10 cellular contexts compared by ENCODE assay signal in genomic region chr5:157167219-157167621, GRCh38. TPM values are rescaled to one million over a fixed set of nuclear protein-coding genes. Genes with fewer than 3 reads are reported as not detected.
A peak's percentile ranks its signal among the peaks of the same experiment; 100 is the strongest.
DNase-seq lines count a peak whose midpoint lies in the region; ATAC-seq and TF ChIP-seq lines count a peak whose summit lies in the region.
"Had no signal": no experiment of that assay in that cellular context is flagged by ENCODE, and none has a peak within 500 bp of the region (broad histone marks: within the 10 kb centered on the region; RNA-seq: fewer than 3 reads in every experiment).

No MANE protein-coding gene starts in this region.

- H3K56ac ChIP-seq in mesendoderm (ENCODE audit: low read length), result no peak overlapping the region

- no peak overlapping the region for H3K4me3 ChIP-seq in CD8-positive, alpha-beta memory T cell (ENCODE audit: low read length)
- H3K4me3 ChIP-seq in mesendoderm (ENCODE audit: low read length), result no peak overlapping the region

- H2BK5ac ChIP-seq in mesendoderm (ENCODE audit: low read length), result no peak overlapping the region

- H2BK120ac ChIP-seq in mesendoderm (ENCODE audit: low read depth, low read length), result no peak overlapping the region

- H3K27ac ChIP-seq in CD8-positive, alpha-beta memory T cell (ENCODE audit: low read depth, low read length), result no peak overlapping the region
- no peak overlapping the region for H3K27ac ChIP-seq in mesendoderm (ENCODE audit: low read depth, low read length)
- H3K27ac ChIP-seq: parathyroid adenoma had no signal

- no peaks in the 10 kb centered on the region for H3K36me3 ChIP-seq in CD8-positive, alpha-beta memory T cell (ENCODE audit: insufficient read depth, low read length)
- H3K36me3 ChIP-seq in mesendoderm (ENCODE audit: control insufficient read depth, insufficient read depth, low read length), result no peaks in the 10 kb centered on the region

- no peaks in the 10 kb centered on the region for H3K27me3 Mint-ChIP-seq in CD8-positive, alpha-beta memory T cell
- H3K27me3 Mint-ChIP-seq in HFFc6 (ENCODE audit: insufficient read depth) (peaks cover 31% of the 10 kb centered on the region), CD14-positive monocyte (ENCODE audit: low read depth in 3 of 3) (peaks cover 4 to 10% (median 5%) of the 10 kb centered on the region in 3 donors)
- no peaks in the 10 kb centered on the region for H3K27me3 Mint-ChIP-seq in activated T-helper 17 cell treated with anti-CD3 and anti-CD28 coated beads, Interleukin-2, amount 50 U/mL, for 72 hours

- POLR2A ChIA-PET in CD8-positive, alpha-beta memory T cell (lab: Charles Lee), result interaction anchor here (0.7 to 1.1 kb wide), 5 partner anchors 12 to 33 kb away, joined by 3 to 5 read pairs (median 3); no protein-coding TSS in a partner anchor

- peak overlapping the region in 6 of 7 donors; percentile 42 to 74 (median 59) for H3K4me3 Mint-ChIP-seq in CD8-positive, alpha-beta memory T cell
- peak overlapping the region; percentile 18; the same call in 1 of the 2 replicates for H3K4me3 Mint-ChIP-seq in HFFc6
- H3K4me3 Mint-ChIP-seq in activated T-helper 17 cell treated with anti-CD3 and anti-CD28 coated beads, Interleukin-2, amount 50 U/mL, for 72 hours, result peak overlapping the region; percentile 78
- no peak overlapping the region for H3K4me3 Mint-ChIP-seq in CD14-positive monocyte

- no peak overlapping the region for H4K5ac ChIP-seq in mesendoderm (ENCODE audit: low read length)

- no peak overlapping the region for H2BK15ac ChIP-seq in mesendoderm (replicated peaks; ENCODE audit: low read depth)

- peak overlapping the region; percentile 44 to 96 (median 84) for H3K27ac Mint-ChIP-seq in CD8-positive, alpha-beta memory T cell
- peak overlapping the region; percentile 27; the same call in 1 of the 2 replicates for H3K27ac Mint-ChIP-seq in HFFc6
- peak overlapping the region; percentile 97 for H3K27ac Mint-ChIP-seq in activated T-helper 17 cell treated with anti-CD3 and anti-CD28 coated beads, Interleukin-2, amount 50 U/mL, for 72 hours
- H3K27ac Mint-ChIP-seq in CD14-positive monocyte, result no peak overlapping the region

- TF ChIP-seq CTCF in HFFc6 (IDR thresholded peaks at IDR 0.05), result no peak
- TF ChIP-seq CTCF in CD14-positive monocyte (IDR thresholded peaks at IDR 0.05), result no peak

- peaks cover 0 to 8% (median 0%) of the 10 kb centered on the region in 3 donors for H3K36me3 Mint-ChIP-seq in CD8-positive, alpha-beta memory T cell
- H3K36me3 Mint-ChIP-seq in HFFc6 (ENCODE audit: low read depth), result no peaks in the 10 kb centered on the region
- H3K36me3 Mint-ChIP-seq in activated T-helper 17 cell treated with anti-CD3 and anti-CD28 coated beads, Interleukin-2, amount 50 U/mL, for 72 hours (ENCODE audit: low read depth), result no peaks in the 10 kb centered on the region
- no peaks in the 10 kb centered on the region for H3K36me3 Mint-ChIP-seq in CD14-positive monocyte

- intact Hi-C loops in CD14-positive monocyte (cut with micrococcal nuclease), result no loop called here

- no peak overlapping the region for H3K9ac ChIP-seq in mesendoderm (ENCODE audit: low read length)
- H3K9ac ChIP-seq: parathyroid adenoma had no signal

- no peak overlapping the region for H3K18ac ChIP-seq in mesendoderm (ENCODE audit: low read length)

- WGBS in mesendoderm (ENCODE audit: extremely low coverage, insufficient coverage, low lambda C conversion rate), result no CpG with 5 or more reads among the region's 4 CpGs

- H3K4ac ChIP-seq in mesendoderm (ENCODE audit: low read depth, low read length), result no peak overlapping the region

- no peaks in the 10 kb centered on the region for H3K9me3 ChIP-seq in CD8-positive, alpha-beta memory T cell (ENCODE audit: low read length)

- peak; percentile 92 for ATAC-seq in activated T-helper 17 cell treated with anti-CD3 and anti-CD28 coated beads, Interleukin-2, amount 50 U/mL, for 72 hours (replicated peaks)
- ATAC-seq in GM21360 (IDR thresholded peaks at IDR 0.05; ENCODE audit: unreplicated experiment) (no peak), GM19324 (IDR thresholded peaks at IDR 0.05; ENCODE audit: low FRiP score, unreplicated experiment) (no peak)

- no peaks in the 10 kb centered on the region for H3K79me2 ChIP-seq in mesendoderm (ENCODE audit: control insufficient read depth, insufficient read depth, low read length)
- H3K79me2 ChIP-seq: parathyroid adenoma had no signal

- H3K23ac ChIP-seq in mesendoderm (ENCODE audit: low read length), result no peak overlapping the region

- H2AK5ac ChIP-seq in mesendoderm (ENCODE audit: low read length), result no peak overlapping the region

- peaks cover 37 to 72% (median 52%) of the 10 kb centered on the region in 3 donors for H3K4me1 Mint-ChIP-seq in CD8-positive, alpha-beta memory T cell
- H3K4me1 Mint-ChIP-seq in HFFc6 (ENCODE audit: low read depth) (peaks cover 7% of the 10 kb centered on the region), CD14-positive monocyte (no peaks in the 10 kb centered on the region)
- peaks cover 50% of the 10 kb centered on the region for H3K4me1 Mint-ChIP-seq in activated T-helper 17 cell treated with anti-CD3 and anti-CD28 coated beads, Interleukin-2, amount 50 U/mL, for 72 hours

- CTCF ChIA-PET in CD8-positive, alpha-beta memory T cell (lab: Charles Lee), result interaction anchor here (1.0 to 1.9 kb wide), 11 partner anchors 10 to 105 kb away, joined by 3 to 14 read pairs (median 3); no protein-coding TSS in a partner anchor

- DNase-seq in CD8-positive, alpha-beta memory T cell, result no peak
- DNase-seq in HFFc6, result peak; percentile 67
- DNase-seq in mesendoderm, result peak; percentile 47
- DNase-seq in CD14-positive monocyte (ENCODE audit: low spot score), result no peak
- no peak for DNase-seq in NCI-H345 treated with DMSO at 0.1 percent for 48 hours (lab: John Stamatoyannopoulos, UW; ENCODE audit: unreplicated experiment)
- DNase-seq: SW 1271 had no signal

- peaks cover 0 to 5% (median 0%) of the 10 kb centered on the region in 5 donors for H3K9me3 Mint-ChIP-seq in CD8-positive, alpha-beta memory T cell
- H3K9me3 Mint-ChIP-seq in HFFc6, result no peaks in the 10 kb centered on the region
- H3K9me3 Mint-ChIP-seq in activated T-helper 17 cell treated with anti-CD3 and anti-CD28 coated beads, Interleukin-2, amount 50 U/mL, for 72 hours, result peaks cover 10% of the 10 kb centered on the region
- peaks cover 3 to 14% (median 6%) of the 10 kb centered on the region in 7 donors for H3K9me3 Mint-ChIP-seq in CD14-positive monocyte

- H3K27me3 ChIP-seq in CD8-positive, alpha-beta memory T cell (ENCODE audit: insufficient read depth, low read length, poor library complexity, severe bottlenecking), result no peaks in the 10 kb centered on the region
- H3K27me3 ChIP-seq in mesendoderm (ENCODE audit: insufficient read depth, low read length, poor library complexity), result no peaks in the 10 kb centered on the region

- H3K79me1 ChIP-seq in mesendoderm (ENCODE audit: low read length), result no peaks in the 10 kb centered on the region

- H3K4me1 ChIP-seq in CD8-positive, alpha-beta memory T cell (ENCODE audit: insufficient read depth, low read length), result peaks cover 28% of the 10 kb centered on the region
- no peaks in the 10 kb centered on the region for H3K4me1 ChIP-seq in mesendoderm (ENCODE audit: control insufficient read depth, low read depth, low read length)
- H3K4me1 ChIP-seq: parathyroid adenoma had no signal

- no peak overlapping the region for H3K4me2 ChIP-seq in mesendoderm (ENCODE audit: low read length)

- no peak overlapping the region for H4K8ac ChIP-seq in mesendoderm (ENCODE audit: low read depth, low read length)

RNA-seq across cellular contexts. Expression of gene GARIN3, which starts 1.2 kb away (rescaled TPM):
- total RNA-seq in CD8-positive, alpha-beta memory T cell, result under 1 TPM; 0.29 to 0.50 TPM
- not detected for polyA plus RNA-seq in CD8-positive, alpha-beta memory T cell
- not detected for total RNA-seq in HFFc6 (2021; fragmentation: NEBNext Ultra II Directional; extraction: Animal tissue kit (Norgen Biotek cat#: 25700))
- under 1 TPM; 0.09 to 0.85 TPM for total RNA-seq in activated T-helper 17 cell treated with anti-CD3 and anti-CD28 coated beads, Interleukin-2, amount 50 U/mL, for 72 hours
- not detected for polyA plus RNA-seq in mesendoderm (2013, experiment 1 of 2)
- not detected for polyA plus RNA-seq in mesendoderm (2013, experiment 2 of 2)
- not detected for polyA plus RNA-seq in CD14-positive monocyte

RNA-seq across cellular contexts. Expression of gene ITK, which starts 13.4 kb away (rescaled TPM):
- 100 to 1,000 TPM; 150 to 162 TPM for total RNA-seq in CD8-positive, alpha-beta memory T cell
- polyA plus RNA-seq in CD8-positive, alpha-beta memory T cell, result 129 TPM
- total RNA-seq in HFFc6 (2021; fragmentation: NEBNext Ultra II Directional; extraction: Animal tissue kit (Norgen Biotek cat#: 25700)), result not detected
- total RNA-seq in activated T-helper 17 cell treated with anti-CD3 and anti-CD28 coated beads, Interleukin-2, amount 50 U/mL, for 72 hours, result 100 to 1,000 TPM; 144 to 277 TPM
- polyA plus RNA-seq in mesendoderm (2013, experiment 1 of 2), result 0.15 TPM
- polyA plus RNA-seq in mesendoderm (2013, experiment 2 of 2), result 0.14 TPM
- polyA plus RNA-seq in CD14-positive monocyte, result under 1 TPM; 0.39 to 0.60 TPM

RNA-seq across cellular contexts. Expression of gene MED7, which starts 24.6 kb away (rescaled TPM):
- 10 to 100 TPM; 12.6 to 14.7 TPM for total RNA-seq in CD8-positive, alpha-beta memory T cell
- polyA plus RNA-seq in CD8-positive, alpha-beta memory T cell, result 15.7 TPM
- total RNA-seq in HFFc6 (2021; fragmentation: NEBNext Ultra II Directional; extraction: Animal tissue kit (Norgen Biotek cat#: 25700)), result 10 to 100 TPM in 5 of 6 experiments, 1 to 10 TPM in 1; 9.3 to 11.0 (median 10.7) TPM
- 10 to 100 TPM in 1 of 2 donors, 1 to 10 TPM in 1; 9.3 to 20.3 TPM for total RNA-seq in activated T-helper 17 cell treated with anti-CD3 and anti-CD28 coated beads, Interleukin-2, amount 50 U/mL, for 72 hours
- polyA plus RNA-seq in mesendoderm (2013, experiment 1 of 2), result 10.4 TPM
- polyA plus RNA-seq in mesendoderm (2013, experiment 2 of 2), result 9.8 TPM
- polyA plus RNA-seq in CD14-positive monocyte, result 10 to 100 TPM; 11.9 to 13.0 TPM

RNA-seq across cellular contexts. Expression of gene HAVCR2, which starts 58.4 kb away (rescaled TPM):
- total RNA-seq in CD8-positive, alpha-beta memory T cell, result 1 to 10 TPM; 6.3 to 6.6 TPM
- 7.5 TPM for polyA plus RNA-seq in CD8-positive, alpha-beta memory T cell
- under 1 TPM in 1 of 6 experiments, not detected in 5; 0.07 TPM for total RNA-seq in HFFc6 (2021; fragmentation: NEBNext Ultra II Directional; extraction: Animal tissue kit (Norgen Biotek cat#: 25700))
- 10 to 100 TPM; 35.4 to 46.9 TPM for total RNA-seq in activated T-helper 17 cell treated with anti-CD3 and anti-CD28 coated beads, Interleukin-2, amount 50 U/mL, for 72 hours
- 0.08 TPM for polyA plus RNA-seq in mesendoderm (2013, experiment 1 of 2)
- 0.03 TPM for polyA plus RNA-seq in mesendoderm (2013, experiment 2 of 2)
- polyA plus RNA-seq in CD14-positive monocyte, result 10 to 100 TPM; 45.0 to 56.8 TPM

Comparison
In these comparisons a context has a peak if more than half of its experiments do, and no peak if none do; other contexts are left out.
1. DNase-seq: peak in HFFc6 (single experiment) and mesendoderm (single experiment); none in CD8-positive, alpha-beta memory T cell (0 of 5), CD14-positive monocyte (single experiment) and NCI-H345 treated with DMSO at 0.1 percent for 48 hours (single experiment).
2. H3K27ac Mint-ChIP-seq: peak in CD8-positive, alpha-beta memory T cell (8 of 8), HFFc6 (single experiment) and activated T-helper 17 cell treated with anti-CD3 and anti-CD28 coated beads, Interleukin-2, amount 50 U/mL, for 72 hours (single experiment); none in CD14-positive monocyte (0 of 7).
3. H3K4me3 Mint-ChIP-seq: peak in CD8-positive, alpha-beta memory T cell (6 of 7), HFFc6 (single experiment) and activated T-helper 17 cell treated with anti-CD3 and anti-CD28 coated beads, Interleukin-2, amount 50 U/mL, for 72 hours (single experiment); none in CD14-positive monocyte (0 of 2).
4. RNA of gene ITK, which starts 13.4 kb away (total RNA-seq): 144 to 277 TPM in activated T-helper 17 cell treated with anti-CD3 and anti-CD28 coated beads, Interleukin-2, amount 50 U/mL, for 72 hours and 150 to 162 TPM in CD8-positive, alpha-beta memory T cell; not detected in HFFc6; every median in the first group is over 100 times any median in the second.